In the genomic region with DNA sequence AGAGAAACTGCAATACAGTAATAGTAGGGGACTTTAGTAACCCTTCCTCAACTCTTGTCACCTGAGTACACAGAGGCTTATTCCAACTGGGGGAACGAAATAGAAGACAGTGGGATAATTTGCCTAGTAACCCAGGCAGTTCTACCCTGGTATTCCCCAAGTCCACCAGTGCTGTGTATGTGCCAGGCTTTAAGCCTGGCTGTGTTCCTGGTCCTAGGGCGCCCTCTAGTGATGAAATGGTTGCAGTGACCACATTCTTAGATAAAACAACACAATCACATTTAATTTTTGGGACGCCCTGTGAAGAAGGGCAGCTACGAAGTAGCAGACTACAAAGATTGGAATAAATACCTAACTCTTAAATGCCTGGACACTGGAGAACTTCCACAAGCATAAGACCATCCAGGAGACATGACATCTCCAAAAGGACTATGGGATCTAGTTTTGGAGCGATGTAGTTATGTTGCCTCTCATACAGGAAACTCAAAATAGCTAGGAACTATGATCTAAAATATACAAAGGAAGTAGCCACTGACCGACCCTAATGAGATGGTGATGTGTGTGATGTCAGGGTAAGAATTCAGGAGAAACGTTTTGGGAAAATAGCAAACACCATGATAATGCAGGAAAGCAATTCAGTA, we compare ENCODE assay signal across 8 cellular contexts.
DNase-seq lines count a peak whose midpoint lies in the region; ATAC-seq and TF ChIP-seq lines count a peak whose summit lies in the region.

No MANE protein-coding gene starts in this region.

- no peaks in the 10 kb centered on the region for H3F3A ChIP-seq in GM23338 (replicated peaks; ENCODE audit: low read depth)

- TF ChIP-seq CTCF in GM23338 (conservative IDR thresholded peaks at IDR 0.05; ENCODE audit: low read depth in 2 of 2) = peak; percentile 77 to 81

- H4K20me1 ChIP-seq in GM23338 (replicated peaks; ENCODE audit: insufficient read depth) = no peaks in the 10 kb centered on the region

- CTCF ChIA-PET in activated naive CD4-positive, alpha-beta T cell treated with anti-CD3 and anti-CD28 coated beads, Interleukin-2, amount 10 ng/mL, durations not matched to agents 7 days and 5 days (lab: Charles Lee) = interaction anchor here (1.3 to 1.9 kb wide), 2 partner anchors 156 to 160 kb away, joined by 3 to 9 read pairs; no protein-coding TSS in a partner anchor

- no peak overlapping the region for H3K4me3 Mint-ChIP-seq in GM23338
- H3K4me3 Mint-ChIP-seq in activated naive CD4-positive, alpha-beta T cell treated with anti-CD3 and anti-CD28 coated beads, Interleukin-2, amount 10 ng/mL, durations not matched to agents 7 days and 5 days = no peak overlapping the region

- H3K27me3 Mint-ChIP-seq in GM23338 (ENCODE audit: insufficient read depth, low read depth, poor library complexity) = peaks cover 1% of the 10 kb centered on the region
- H3K27me3 Mint-ChIP-seq in activated naive CD4-positive, alpha-beta T cell treated with anti-CD3 and anti-CD28 coated beads, Interleukin-2, amount 10 ng/mL, durations not matched to agents 7 days and 5 days = no peaks in the 10 kb centered on the region

- no peaks in the 10 kb centered on the region for H3K27me3 ChIP-seq in GM23338 (ENCODE audit: insufficient read depth)

- intact Hi-C loops in Right ventricle myocardium superior (cut with DNase I) = loop anchor here (5.0 kb wide), 1 partner anchor 158 kb away; no protein-coding TSS in a partner anchor

- peak; percentile 85 for DNase-seq in ELF-1 (ENCODE audit: low read depth, low spot score)
- DNase-seq in GM23338 (ENCODE audit: low spot score) = peak; percentile 70
- peak; percentile 51 for DNase-seq in LoVo (ENCODE audit: low spot score)
- peak; percentile 70 for DNase-seq in SK-N-DZ (ENCODE audit: low spot score)
- peak; percentile 70 for DNase-seq in activated naive CD4-positive, alpha-beta T cell treated with anti-CD3 and anti-CD28 coated beads, Interleukin-2, amount 10 ng/mL, durations not matched to agents 7 days and 5 days
- peak; percentile 38 for DNase-seq in Right ventricle myocardium superior
- peak; percentile 74 for DNase-seq in retina
- no peak for DNase-seq in NCI-H187 treated with DMSO at 0.1 percent for 48 hours (lab: John Stamatoyannopoulos, UW)

- no peak overlapping the region for H3K4me3 ChIP-seq in GM23338

- no peaks in the 10 kb centered on the region for H3K9me2 ChIP-seq in GM23338 (ENCODE audit: insufficient read depth)

- peak; percentile 92 for ATAC-seq in GM23338
- peak; percentile 64 for ATAC-seq in Right ventricle myocardium superior (ENCODE audit: poor library complexity)

- no peaks in the 10 kb centered on the region for H3K4me1 Mint-ChIP-seq in GM23338
- peaks cover 6% of the 10 kb centered on the region for H3K4me1 Mint-ChIP-seq in activated naive CD4-positive, alpha-beta T cell treated with anti-CD3 and anti-CD28 coated beads, Interleukin-2, amount 10 ng/mL, durations not matched to agents 7 days and 5 days

- peaks cover 23% of the 10 kb centered on the region for H3K9me3 Mint-ChIP-seq in GM23338
- H3K9me3 Mint-ChIP-seq in activated naive CD4-positive, alpha-beta T cell treated with anti-CD3 and anti-CD28 coated beads, Interleukin-2, amount 10 ng/mL, durations not matched to agents 7 days and 5 days = no peaks in the 10 kb centered on the region

- no peak overlapping the region for H3K27ac ChIP-seq in GM23338 (ENCODE audit: low read depth)

- H3K36me3 ChIP-seq in GM23338 (ENCODE audit: insufficient read depth) = no peaks in the 10 kb centered on the region

- no peak overlapping the region for H3K4me2 ChIP-seq in GM23338

- H2AFZ ChIP-seq in GM23338 = no peak overlapping the region

- H3K4me1 ChIP-seq in GM23338 (ENCODE audit: insufficient read depth) = no peaks in the 10 kb centered on the region

- no peak overlapping the region for H3K27ac Mint-ChIP-seq in GM23338
- peak overlapping the region; percentile 15 for H3K27ac Mint-ChIP-seq in activated naive CD4-positive, alpha-beta T cell treated with anti-CD3 and anti-CD28 coated beads, Interleukin-2, amount 10 ng/mL, durations not matched to agents 7 days and 5 days

- H3K36me3 Mint-ChIP-seq in GM23338 (ENCODE audit: low read depth) = peaks cover 38% of the 10 kb centered on the region
- H3K36me3 Mint-ChIP-seq in activated naive CD4-positive, alpha-beta T cell treated with anti-CD3 and anti-CD28 coated beads, Interleukin-2, amount 10 ng/mL, durations not matched to agents 7 days and 5 days = no peaks in the 10 kb centered on the region

- H3K79me2 ChIP-seq in GM23338 (replicated peaks; ENCODE audit: insufficient read depth) = no peaks in the 10 kb centered on the region

TF ChIP-seq in GM23338, 12 proteins besides CTCF, POLR2A, EP300 and RAD21:
- TF ChIP-seq ZNF331 (CRISPR knock-in tag; IDR thresholded peaks at IDR 0.05; ENCODE audit: low read depth) = no peak
- TF ChIP-seq CREB1 (CRISPR knock-in tag; IDR thresholded peaks at IDR 0.05; ENCODE audit: low read depth) = no peak
- TF ChIP-seq EZH2phosphoT487 (IDR thresholded peaks at IDR 0.05; ENCODE audit: unreplicated experiment) = no peak
- TF ChIP-seq, protein P1, sequence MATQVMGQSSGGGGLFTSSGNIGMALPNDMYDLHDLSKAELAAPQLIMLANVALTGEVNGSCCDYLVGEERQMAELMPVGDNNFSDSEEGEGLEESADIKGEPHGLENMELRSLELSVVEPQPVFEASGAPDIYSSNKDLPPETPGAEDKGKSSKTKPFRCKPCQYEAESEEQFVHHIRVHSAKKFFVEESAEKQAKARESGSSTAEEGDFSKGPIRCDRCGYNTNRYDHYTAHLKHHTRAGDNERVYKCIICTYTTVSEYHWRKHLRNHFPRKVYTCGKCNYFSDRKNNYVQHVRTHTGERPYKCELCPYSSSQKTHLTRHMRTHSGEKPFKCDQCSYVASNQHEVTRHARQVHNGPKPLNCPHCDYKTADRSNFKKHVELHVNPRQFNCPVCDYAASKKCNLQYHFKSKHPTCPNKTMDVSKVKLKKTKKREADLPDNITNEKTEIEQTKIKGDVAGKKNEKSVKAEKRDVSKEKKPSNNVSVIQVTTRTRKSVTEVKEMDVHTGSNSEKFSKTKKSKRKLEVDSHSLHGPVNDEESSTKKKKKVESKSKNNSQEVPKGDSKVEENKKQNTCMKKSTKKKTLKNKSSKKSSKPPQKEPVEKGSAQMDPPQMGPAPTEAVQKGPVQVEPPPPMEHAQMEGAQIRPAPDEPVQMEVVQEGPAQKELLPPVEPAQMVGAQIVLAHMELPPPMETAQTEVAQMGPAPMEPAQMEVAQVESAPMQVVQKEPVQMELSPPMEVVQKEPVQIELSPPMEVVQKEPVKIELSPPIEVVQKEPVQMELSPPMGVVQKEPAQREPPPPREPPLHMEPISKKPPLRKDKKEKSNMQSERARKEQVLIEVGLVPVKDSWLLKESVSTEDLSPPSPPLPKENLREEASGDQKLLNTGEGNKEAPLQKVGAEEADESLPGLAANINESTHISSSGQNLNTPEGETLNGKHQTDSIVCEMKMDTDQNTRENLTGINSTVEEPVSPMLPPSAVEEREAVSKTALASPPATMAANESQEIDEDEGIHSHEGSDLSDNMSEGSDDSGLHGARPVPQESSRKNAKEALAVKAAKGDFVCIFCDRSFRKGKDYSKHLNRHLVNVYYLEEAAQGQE (IDR thresholded peaks at IDR 0.05; ENCODE audit: unreplicated experiment) = no peak
- TF ChIP-seq JUNB (IDR thresholded peaks at IDR 0.05; ENCODE audit: unreplicated experiment) = no peak
- TF ChIP-seq, protein P2, sequence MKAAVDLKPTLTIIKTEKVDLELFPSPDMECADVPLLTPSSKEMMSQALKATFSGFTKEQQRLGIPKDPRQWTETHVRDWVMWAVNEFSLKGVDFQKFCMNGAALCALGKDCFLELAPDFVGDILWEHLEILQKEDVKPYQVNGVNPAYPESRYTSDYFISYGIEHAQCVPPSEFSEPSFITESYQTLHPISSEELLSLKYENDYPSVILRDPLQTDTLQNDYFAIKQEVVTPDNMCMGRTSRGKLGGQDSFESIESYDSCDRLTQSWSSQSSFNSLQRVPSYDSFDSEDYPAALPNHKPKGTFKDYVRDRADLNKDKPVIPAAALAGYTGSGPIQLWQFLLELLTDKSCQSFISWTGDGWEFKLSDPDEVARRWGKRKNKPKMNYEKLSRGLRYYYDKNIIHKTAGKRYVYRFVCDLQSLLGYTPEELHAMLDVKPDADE (IDR thresholded peaks at IDR 0.05) = no peak
